In the genomic region with DNA sequence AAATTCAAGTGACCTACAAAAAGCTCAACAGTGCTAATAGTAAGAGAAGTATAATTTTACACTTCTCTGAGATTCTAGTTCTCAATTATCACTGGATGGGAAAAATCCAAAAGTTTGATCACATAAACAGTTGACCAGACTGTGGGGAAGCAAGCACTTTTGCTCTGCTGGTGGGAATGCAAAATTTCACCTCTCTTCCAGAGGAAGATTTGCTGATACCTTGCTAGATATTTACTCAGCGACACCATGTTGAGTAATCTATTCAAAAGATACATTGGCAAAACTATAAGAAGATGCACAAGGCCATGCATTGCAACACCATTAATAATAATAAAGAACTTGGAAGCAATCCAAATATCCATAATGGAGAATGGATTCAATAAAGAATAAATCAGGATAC, we compare ENCODE assay signal across 14 cellular contexts.
DNase-seq lines count a peak whose midpoint lies in the region; ATAC-seq and TF ChIP-seq lines count a peak whose summit lies in the region.
"Had no signal": no experiment of that assay in that cellular context is flagged by ENCODE, and none has a peak within 500 bp of the region (broad histone marks: within the 10 kb centered on the region; RNA-seq: fewer than 3 reads in every experiment).

No MANE protein-coding gene starts in this region.

- WGBS in liver, result 82% methylated on average over 1 of the region's 1 CpG
- 90 to 100% methylated on average over 1 of the region's 1 CpG for WGBS in aorta, 2 donors

- ATAC-seq in aorta (ENCODE audit: low FRiP score), result no peak
- no peak for ATAC-seq in HG03025 (IDR thresholded peaks at IDR 0.05; ENCODE audit: low FRiP score, unreplicated experiment)

- H3K9ac ChIP-seq in MM.1S (ENCODE audit: low read length) (no peak overlapping the region), liver (ENCODE audit: low read depth in 1 of 2, low read length in 2 of 2) (no peak overlapping the region)

- H4K20me1 ChIP-seq in MM.1S (ENCODE audit: insufficient read depth, low read length), result no peaks in the 10 kb centered on the region

- TF ChIP-seq RAD21 in liver (IDR thresholded peaks at IDR 0.05), result peak; percentile 21 to 42

- H2AFZ ChIP-seq in MM.1S (ENCODE audit: low read length), result no peak overlapping the region

- H3K27me3 ChIP-seq in MM.1S (replicated peaks; ENCODE audit: insufficient read depth, low read length) (no peaks in the 10 kb centered on the region), liver (ENCODE audit: control insufficient read depth in 4 of 4, insufficient read depth in 4 of 4, low read length in 3 of 4) (no peaks in the 10 kb centered on the region), aorta (ENCODE audit: control insufficient read depth in 1 of 2, insufficient read depth in 2 of 2, low read length in 1 of 2) (no peaks in the 10 kb centered on the region)

- H3K4me3 ChIP-seq in MM.1S (ENCODE audit: low read length), result peak overlapping the region; percentile 17; the same call in 1 of the 2 replicates
- no peak overlapping the region for H3K4me3 ChIP-seq in choroid plexus epithelial cell (ENCODE audit: low read depth, low read length)
- H3K4me3 ChIP-seq in liver (ENCODE audit: low read depth in 1 of 3, low read length in 3 of 3), result peak overlapping the region in 2 of 3 donors; percentile 15 to 20
- no peak overlapping the region for H3K4me3 ChIP-seq in aorta (ENCODE audit: low read length in 2 of 2)

- peaks cover 9% of the 10 kb centered on the region; the same call in 1 of the 2 replicates for H3F3A ChIP-seq in MM.1S (ENCODE audit: insufficient read depth, low read length)

- H3K9me2 ChIP-seq in MM.1S (replicated peaks; ENCODE audit: insufficient read depth, low read length), result no peaks in the 10 kb centered on the region

- no peak overlapping the region for H3K27ac ChIP-seq in MM.1S (ENCODE audit: low read length)
- no peak overlapping the region for H3K27ac ChIP-seq in liver (ENCODE audit: low read depth in 1 of 2, low read length in 2 of 2)
- H3K27ac ChIP-seq in aorta (ENCODE audit: low read depth in 1 of 2, low read length in 2 of 2), result no peak overlapping the region

- H3K36me3 ChIP-seq in MM.1S (replicated peaks; ENCODE audit: insufficient read depth, low read length), result no peaks in the 10 kb centered on the region
- H3K36me3 ChIP-seq in liver (ENCODE audit: control insufficient read depth in 4 of 4, insufficient read depth in 3 of 4, low read depth in 1 of 4, low read length in 3 of 4), result no peaks in the 10 kb centered on the region
- H3K36me3 ChIP-seq in aorta (ENCODE audit: control insufficient read depth in 1 of 2, insufficient read depth in 2 of 2, low read length in 1 of 2), result peaks cover 0 to 2% of the 10 kb centered on the region in 2 donors

- no peaks in the 10 kb centered on the region for H3K79me2 ChIP-seq in MM.1S (ENCODE audit: low read length)

- no peak for DNase-seq in AG09319 (ENCODE audit: extremely low read depth, low read depth)
- no peak for DNase-seq in MM.1S
- DNase-seq in choroid plexus epithelial cell (ENCODE audit: low read depth), result no peak
- DNase-seq in aorta, result no peak
- DNase-seq in hypothalamus (lab: John Stamatoyannopoulos, UW), result no peak
- DNase-seq in RPMI8226, result no peak
- DNase-seq: activated CD4-positive, alpha-beta T cell treated with anti-CD3 and anti-CD28 coated beads for 48 hours; activated T-cell treated with anti-CD3 and anti-CD28 coated beads, Interleukin-2, amount 50 U/mL, for 48 hours; kidney glomerular epithelial cell; NCI-H1092; stimulated activated CD4-positive, alpha-beta T cell treated with anti-CD3 and anti-CD28 coated beads, Interleukin-15, amount 100 ng/mL, for 24 hours; T-helper 2 cell had no signal

- peak; percentile 11 for TF ChIP-seq CTCF in AG09319 (IDR thresholded peaks at IDR 0.05; ENCODE audit: low read depth, low read length)
- no peak for TF ChIP-seq CTCF in MM.1S (IDR thresholded peaks at IDR 0.05; ENCODE audit: low read length)
- TF ChIP-seq CTCF in choroid plexus epithelial cell (conservative IDR thresholded peaks at IDR 0.05; ENCODE audit: low read depth, low read length), result peak; percentile 60
- TF ChIP-seq CTCF in liver (IDR thresholded peaks at IDR 0.05; ENCODE audit: low read depth, low read length, missing input control), result peak; percentile 20

- H3K4me1 ChIP-seq in MM.1S (ENCODE audit: low read length) (peaks cover 22% of the 10 kb centered on the region), liver (ENCODE audit: control insufficient read depth in 4 of 4, insufficient read depth in 4 of 4, low read length in 3 of 4) (peaks cover 0 to 4% (median 0%) of the 10 kb centered on the region in 4 donors), aorta (ENCODE audit: control insufficient read depth in 1 of 2, insufficient read depth in 2 of 2, low read length in 2 of 2) (no peaks in the 10 kb centered on the region)

- H3K9me3 ChIP-seq in MM.1S (replicated peaks; ENCODE audit: insufficient read depth, low read length) (no peaks in the 10 kb centered on the region), liver (ENCODE audit: control insufficient read depth in 4 of 4, low read length in 3 of 4) (no peaks in the 10 kb centered on the region), aorta (ENCODE audit: control insufficient read depth, low read length) (no peaks in the 10 kb centered on the region)

- intact Hi-C loops in aorta (cut with DNase I), result no loop called here

- peak overlapping the region; percentile 38 for H3K4me2 ChIP-seq in MM.1S (ENCODE audit: low read depth, low read length)

TF ChIP-seq in liver, 16 proteins besides CTCF, POLR2A, EP300 and RAD21:
- TF ChIP-seq TAF1 (conservative IDR thresholded peaks at IDR 0.05), result no peak
- TF ChIP-seq NR2F2 (IDR thresholded peaks at IDR 0.05), result no peak
- no peak for TF ChIP-seq FOXA2 (IDR thresholded peaks at IDR 0.05)
- TF ChIP-seq HNF4A (conservative IDR thresholded peaks at IDR 0.05), result no peak
- TF ChIP-seq, protein P1, sequence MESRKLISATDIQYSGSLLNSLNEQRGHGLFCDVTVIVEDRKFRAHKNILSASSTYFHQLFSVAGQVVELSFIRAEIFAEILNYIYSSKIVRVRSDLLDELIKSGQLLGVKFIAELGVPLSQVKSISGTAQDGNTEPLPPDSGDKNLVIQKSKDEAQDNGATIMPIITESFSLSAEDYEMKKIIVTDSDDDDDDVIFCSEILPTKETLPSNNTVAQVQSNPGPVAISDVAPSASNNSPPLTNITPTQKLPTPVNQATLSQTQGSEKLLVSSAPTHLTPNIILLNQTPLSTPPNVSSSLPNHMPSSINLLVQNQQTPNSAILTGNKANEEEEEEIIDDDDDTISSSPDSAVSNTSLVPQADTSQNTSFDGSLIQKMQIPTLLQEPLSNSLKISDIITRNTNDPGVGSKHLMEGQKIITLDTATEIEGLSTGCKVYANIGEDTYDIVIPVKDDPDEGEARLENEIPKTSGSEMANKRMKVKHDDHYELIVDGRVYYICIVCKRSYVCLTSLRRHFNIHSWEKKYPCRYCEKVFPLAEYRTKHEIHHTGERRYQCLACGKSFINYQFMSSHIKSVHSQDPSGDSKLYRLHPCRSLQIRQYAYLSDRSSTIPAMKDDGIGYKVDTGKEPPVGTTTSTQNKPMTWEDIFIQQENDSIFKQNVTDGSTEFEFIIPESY (IDR thresholded peaks at IDR 0.05), result no peak
- TF ChIP-seq GABPA (IDR thresholded peaks at IDR 0.05 in 1 of 2, conservative IDR thresholded peaks at IDR 0.05 in 1 of 2), result no peak
- TF ChIP-seq RXRA (IDR thresholded peaks at IDR 0.05), result no peak
- TF ChIP-seq YY1 (IDR thresholded peaks at IDR 0.05), result no peak
- no peak for TF ChIP-seq JUND (IDR thresholded peaks at IDR 0.05)
- TF ChIP-seq, protein P2, sequence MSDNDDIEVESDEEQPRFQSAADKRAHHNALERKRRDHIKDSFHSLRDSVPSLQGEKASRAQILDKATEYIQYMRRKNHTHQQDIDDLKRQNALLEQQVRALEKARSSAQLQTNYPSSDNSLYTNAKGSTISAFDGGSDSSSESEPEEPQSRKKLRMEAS (IDR thresholded peaks at IDR 0.05), result no peak
- TF ChIP-seq, protein P3, sequence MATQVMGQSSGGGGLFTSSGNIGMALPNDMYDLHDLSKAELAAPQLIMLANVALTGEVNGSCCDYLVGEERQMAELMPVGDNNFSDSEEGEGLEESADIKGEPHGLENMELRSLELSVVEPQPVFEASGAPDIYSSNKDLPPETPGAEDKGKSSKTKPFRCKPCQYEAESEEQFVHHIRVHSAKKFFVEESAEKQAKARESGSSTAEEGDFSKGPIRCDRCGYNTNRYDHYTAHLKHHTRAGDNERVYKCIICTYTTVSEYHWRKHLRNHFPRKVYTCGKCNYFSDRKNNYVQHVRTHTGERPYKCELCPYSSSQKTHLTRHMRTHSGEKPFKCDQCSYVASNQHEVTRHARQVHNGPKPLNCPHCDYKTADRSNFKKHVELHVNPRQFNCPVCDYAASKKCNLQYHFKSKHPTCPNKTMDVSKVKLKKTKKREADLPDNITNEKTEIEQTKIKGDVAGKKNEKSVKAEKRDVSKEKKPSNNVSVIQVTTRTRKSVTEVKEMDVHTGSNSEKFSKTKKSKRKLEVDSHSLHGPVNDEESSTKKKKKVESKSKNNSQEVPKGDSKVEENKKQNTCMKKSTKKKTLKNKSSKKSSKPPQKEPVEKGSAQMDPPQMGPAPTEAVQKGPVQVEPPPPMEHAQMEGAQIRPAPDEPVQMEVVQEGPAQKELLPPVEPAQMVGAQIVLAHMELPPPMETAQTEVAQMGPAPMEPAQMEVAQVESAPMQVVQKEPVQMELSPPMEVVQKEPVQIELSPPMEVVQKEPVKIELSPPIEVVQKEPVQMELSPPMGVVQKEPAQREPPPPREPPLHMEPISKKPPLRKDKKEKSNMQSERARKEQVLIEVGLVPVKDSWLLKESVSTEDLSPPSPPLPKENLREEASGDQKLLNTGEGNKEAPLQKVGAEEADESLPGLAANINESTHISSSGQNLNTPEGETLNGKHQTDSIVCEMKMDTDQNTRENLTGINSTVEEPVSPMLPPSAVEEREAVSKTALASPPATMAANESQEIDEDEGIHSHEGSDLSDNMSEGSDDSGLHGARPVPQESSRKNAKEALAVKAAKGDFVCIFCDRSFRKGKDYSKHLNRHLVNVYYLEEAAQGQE (IDR thresholded peaks at IDR 0.05), result no peak
- TF ChIP-seq, protein P4, sequence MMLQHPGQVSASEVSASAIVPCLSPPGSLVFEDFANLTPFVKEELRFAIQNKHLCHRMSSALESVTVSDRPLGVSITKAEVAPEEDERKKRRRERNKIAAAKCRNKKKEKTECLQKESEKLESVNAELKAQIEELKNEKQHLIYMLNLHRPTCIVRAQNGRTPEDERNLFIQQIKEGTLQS (IDR thresholded peaks at IDR 0.05), result no peak

Comparison
In these comparisons a context has a peak if more than half of its experiments do, and no peak if none do; other contexts are left out.
1. H3K4me3 ChIP-seq: peak in MM.1S (single experiment) and liver (2 of 3); none in choroid plexus epithelial cell (single experiment) and aorta (0 of 2).